ENCODE assay signal across 4 cellular contexts in genomic region chr10:25011591-25011990, GRCh38. TPM values are rescaled to one million over a fixed set of nuclear protein-coding genes. Genes with fewer than 3 reads are reported as not detected.
"Had no signal": no experiment of that assay in that cellular context is flagged by ENCODE, and none has a peak within 500 bp of the region (broad histone marks: within the 10 kb centered on the region; RNA-seq: fewer than 3 reads in every experiment).

No MANE protein-coding gene starts in this region.

RNA-seq across cellular contexts. Expression of gene ENKUR, which starts 4.4 kb away (rescaled TPM):
- total RNA-seq: LHCN-M2, M059J, NCI-H460 had no signal

RNA-seq across cellular contexts. Expression of gene PRTFDC1, which starts 59.2 kb away (rescaled TPM):
- total RNA-seq: MCF 10A had no signal
